12 cellular contexts compared by ENCODE assay signal in genomic region chr3:196726788-196727675, GRCh38. TPM values are rescaled to one million over a fixed set of nuclear protein-coding genes. Genes with fewer than 3 reads are reported as not detected.
DNase-seq lines count a peak whose midpoint lies in the region; ATAC-seq and TF ChIP-seq lines count a peak whose summit lies in the region.
"Had no signal": no experiment of that assay in that cellular context is flagged by ENCODE, and none has a peak within 500 bp of the region (broad histone marks: within the 10 kb centered on the region; RNA-seq: fewer than 3 reads in every experiment).

No MANE protein-coding gene starts in this region.

- H4K20me1 ChIP-seq in GM23248 (ENCODE audit: insufficient read depth) (no peaks in the 10 kb centered on the region), fibroblast of lung (ENCODE audit: control insufficient read depth, extremely low read depth, insufficient read depth, low read length) (no peaks in the 10 kb centered on the region)

- H3K4me1 Mint-ChIP-seq in activated CD4-positive, alpha-beta memory T cell treated with anti-CD3 and anti-CD28 coated beads, Interleukin-2, amount 10 ng/mL, durations not matched to agents 7 days and 5 days: peaks cover 37% of the 10 kb centered on the region
- H3K4me1 Mint-ChIP-seq: central memory CD8-positive, alpha-beta T cell had no signal

- H3K27me3 Mint-ChIP-seq in activated CD4-positive, alpha-beta memory T cell treated with anti-CD3 and anti-CD28 coated beads, Interleukin-2, amount 10 ng/mL, durations not matched to agents 7 days and 5 days: no peaks in the 10 kb centered on the region
- H3K27me3 Mint-ChIP-seq: CD8-positive, alpha-beta memory T cell; central memory CD8-positive, alpha-beta T cell had no signal

- POLR2A ChIA-PET in activated CD4-positive, alpha-beta memory T cell treated with anti-CD3 and anti-CD28 coated beads, Interleukin-2, amount 10 ng/mL, durations not matched to agents 7 days and 5 days (lab: Charles Lee): interaction anchor here (1.8 to 2.4 kb wide), 2 partner anchors 13 to 15 kb away, joined by 14 to 20 read pairs; partner anchors contain the start of genes CEP19, PAK2 and PIGX

- H3K27ac Mint-ChIP-seq in activated CD4-positive, alpha-beta memory T cell treated with anti-CD3 and anti-CD28 coated beads, Interleukin-2, amount 10 ng/mL, durations not matched to agents 7 days and 5 days: peak overlapping the region; percentile 74

- no peak overlapping the region for H3K4me3 Mint-ChIP-seq in activated CD4-positive, alpha-beta memory T cell treated with anti-CD3 and anti-CD28 coated beads, Interleukin-2, amount 10 ng/mL, durations not matched to agents 7 days and 5 days
- H3K4me3 Mint-ChIP-seq: central memory CD8-positive, alpha-beta T cell had no signal

- peak overlapping the region; percentile 37 for H3K27ac ChIP-seq in GM23248
- H3K27ac ChIP-seq in fibroblast of lung (ENCODE audit: insufficient read depth, low read length): no peak overlapping the region
- no peak overlapping the region for H3K27ac ChIP-seq in substantia nigra (ENCODE audit: low read depth, low read length, poor library complexity, severe bottlenecking)
- H3K27ac ChIP-seq in heart right ventricle: peak overlapping the region in 1 of 10 donors; percentile 22
- no peak overlapping the region for H3K27ac ChIP-seq in left ventricle myocardium inferior (replicated peaks)
- H3K27ac ChIP-seq: thoracic aorta had no signal

- H3K9ac ChIP-seq in GM23248: no peak overlapping the region
- H3K9ac ChIP-seq in fibroblast of lung (ENCODE audit: insufficient read depth, low read length): no peak overlapping the region

- H2AFZ ChIP-seq in GM23248: no peak overlapping the region
- H2AFZ ChIP-seq in fibroblast of lung (ENCODE audit: low read length): no peak overlapping the region

- DNase-seq in A172 (ENCODE audit: low spot score) (peak; percentile 58), GM23248 (peak; percentile 73), fibroblast of lung (ENCODE audit: low read depth in 2 of 2) (peak; percentile 34 to 36), NCI-H510A (lab: John Stamatoyannopoulos, UW) (no peak), substantia nigra (lab: John Stamatoyannopoulos, UW) (no peak), heart right ventricle (no peak), left ventricle myocardium inferior (no peak)
- peak; percentile 51 for DNase-seq in activated CD4-positive, alpha-beta memory T cell treated with anti-CD3 and anti-CD28 coated beads, Interleukin-2, amount 10 ng/mL, durations not matched to agents 7 days and 5 days
- DNase-seq: CD8-positive, alpha-beta memory T cell; NCI-H146 had no signal

- H3K4me1 ChIP-seq in GM23248 (ENCODE audit: insufficient read depth) (peaks cover 13% of the 10 kb centered on the region), fibroblast of lung (ENCODE audit: control insufficient read depth, extremely low read depth, insufficient read depth, low read length) (no peaks in the 10 kb centered on the region), heart right ventricle (peaks cover 0 to 11% (median 0%) of the 10 kb centered on the region in 9 donors), left ventricle myocardium inferior (no peaks in the 10 kb centered on the region)

- H3K9me2 ChIP-seq in GM23248 (ENCODE audit: insufficient read depth): no peaks in the 10 kb centered on the region

- H3K79me2 ChIP-seq in GM23248 (ENCODE audit: insufficient read depth) (no peaks in the 10 kb centered on the region), fibroblast of lung (ENCODE audit: control insufficient read depth, insufficient read depth, low read length) (no peaks in the 10 kb centered on the region)

- H3K36me3 ChIP-seq in GM23248 (ENCODE audit: low read depth) (peaks cover 13% of the 10 kb centered on the region), fibroblast of lung (ENCODE audit: control insufficient read depth, insufficient read depth, low read length) (no peaks in the 10 kb centered on the region), heart right ventricle (peaks cover 0 to 74% (median 11%) of the 10 kb centered on the region in 9 donors), left ventricle myocardium inferior (peaks cover 35% of the 10 kb centered on the region)

- in situ Hi-C loops in GM23248 (cut with MboI): no loop called here

- 63 to 67% methylated on average over 7 of the region's 7 CpGs for WGBS in GM23248 (ENCODE audit: low coverage in 1 of 2, low lambda C conversion rate in 2 of 2, missing lambda C conversion rate in 2 of 2), 2 experiments
- 78 to 88% methylated on average over 7 of the region's 7 CpGs for WGBS in heart right ventricle, 2 donors

- H3K9me3 ChIP-seq in GM23248 (ENCODE audit: low read depth): no peaks in the 10 kb centered on the region
- H3K9me3 ChIP-seq in fibroblast of lung (ENCODE audit: control insufficient read depth, insufficient read depth, low read depth, low read length): no peaks in the 10 kb centered on the region
- no peaks in the 10 kb centered on the region for H3K9me3 ChIP-seq in heart right ventricle
- no peaks in the 10 kb centered on the region for H3K9me3 ChIP-seq in left ventricle myocardium inferior (replicated peaks)
- H3K9me3 ChIP-seq: thoracic aorta had no signal

- peaks cover 62% of the 10 kb centered on the region for H3K36me3 Mint-ChIP-seq in activated CD4-positive, alpha-beta memory T cell treated with anti-CD3 and anti-CD28 coated beads, Interleukin-2, amount 10 ng/mL, durations not matched to agents 7 days and 5 days (ENCODE audit: low read depth)

- no peak overlapping the region for H3K4me3 ChIP-seq in GM23248
- no peak overlapping the region for H3K4me3 ChIP-seq in fibroblast of lung (replicated peaks in 1 of 4; ENCODE audit: control extremely low read depth in 1 of 4, insufficient read depth in 1 of 4, low read depth in 3 of 4, low read length in 4 of 4)
- no peak overlapping the region for H3K4me3 ChIP-seq in heart right ventricle
- H3K4me3 ChIP-seq in left ventricle myocardium inferior: no peak overlapping the region
- H3K4me3 ChIP-seq: thoracic aorta had no signal

- intact Hi-C loops in heart right ventricle (cut with DNase I): no loop called here
- intact Hi-C loops in left ventricle myocardium inferior (cut with micrococcal nuclease): no loop called here

- TF ChIP-seq CTCF in fibroblast of lung (conservative IDR thresholded peaks at IDR 0.05 in 1 of 2, IDR thresholded peaks at IDR 0.05 in 1 of 2; ENCODE audit: low read depth in 1 of 2, low read length in 2 of 2) (no peak), heart right ventricle (IDR thresholded peaks at IDR 0.05) (no peak), left ventricle myocardium inferior (IDR thresholded peaks at IDR 0.05; ENCODE audit: borderline replicate concordance) (no peak)

- no peaks in the 10 kb centered on the region for H3K9me3 Mint-ChIP-seq in activated CD4-positive, alpha-beta memory T cell treated with anti-CD3 and anti-CD28 coated beads, Interleukin-2, amount 10 ng/mL, durations not matched to agents 7 days and 5 days
- H3K9me3 Mint-ChIP-seq: CD8-positive, alpha-beta memory T cell; central memory CD8-positive, alpha-beta T cell had no signal

- ATAC-seq in heart right ventricle: no peak

- H3K27me3 ChIP-seq in GM23248 (replicated peaks; ENCODE audit: insufficient read depth) (no peaks in the 10 kb centered on the region), fibroblast of lung (ENCODE audit: control insufficient read depth, insufficient read depth, low read length) (no peaks in the 10 kb centered on the region), heart right ventricle (no peaks in the 10 kb centered on the region), left ventricle myocardium inferior (ENCODE audit: low read depth) (no peaks in the 10 kb centered on the region)

- peaks cover 21% of the 10 kb centered on the region; the same call in 1 of the 2 replicates for H3F3A ChIP-seq in GM23248 (ENCODE audit: insufficient read depth)

- CTCF ChIA-PET in activated CD4-positive, alpha-beta memory T cell treated with anti-CD3 and anti-CD28 coated beads, Interleukin-2, amount 10 ng/mL, durations not matched to agents 7 days and 5 days (lab: Charles Lee): interaction anchor here (0.5 kb wide), 1 partner anchor 42 kb away, joined by 3 read pairs; no protein-coding TSS in a partner anchor

- peak overlapping the region; percentile 7 for H3K4me2 ChIP-seq in GM23248 (ENCODE audit: unreplicated experiment)
- H3K4me2 ChIP-seq in fibroblast of lung (ENCODE audit: extremely low read depth, insufficient read depth, low read length): no peak overlapping the region

RNA-seq across cellular contexts. Expression of gene PAK2, which starts 12.6 kb away (rescaled TPM):
- total RNA-seq in A172 (2014; rRNA removed; shearing (Covaris generic)): 46.0 and 54.0 TPM in 2 replicates
- total RNA-seq in GM23248 (2014; rRNA removed; shearing (Covaris generic)): 22.6 and 24.4 TPM in 2 replicates
- 29.4 and 30.5 TPM in 2 replicates for polyA plus RNA-seq in GM23248 (2016; fragmentation: Nextera tagmentation; extraction: Ambion mirVana)
- 100 to 1,000 TPM; 118 to 119 TPM for total RNA-seq in activated CD4-positive, alpha-beta memory T cell treated with anti-CD3 and anti-CD28 coated beads, Interleukin-2, amount 10 ng/mL, durations not matched to agents 7 days and 5 days
- 30.0 and 37.5 TPM in 2 replicates for total RNA-seq in fibroblast of lung
- polyA plus RNA-seq in fibroblast of lung: 40.7 and 42.7 TPM in 2 replicates
- polyA plus RNA-seq in fibroblast of lung (2012): 44.2 and 48.6 TPM in 2 replicates
- polyA minus RNA-seq in fibroblast of lung (ENCODE audit: low replicate concordance): 92.7 and 117 TPM in 2 replicates
- total RNA-seq in heart right ventricle: 10 to 100 TPM; 44.0 to 62.2 (median 54.7) TPM
- polyA plus RNA-seq in heart right ventricle: 10 to 100 TPM; 14.5 to 23.0 TPM
- 45.7 TPM for total RNA-seq in left ventricle myocardium inferior

RNA-seq across cellular contexts. Expression of gene PIGX, which starts 14.9 kb away (rescaled TPM):
- total RNA-seq in A172 (2014; rRNA removed; shearing (Covaris generic)): 66.8 and 70.2 TPM in 2 replicates
- 27.6 and 37.3 TPM in 2 replicates for total RNA-seq in GM23248 (2014; rRNA removed; shearing (Covaris generic))
- polyA plus RNA-seq in GM23248 (2016; fragmentation: Nextera tagmentation; extraction: Ambion mirVana) (36.0 and 37.3 TPM in 2 replicates), fibroblast of lung (11.9 and 17.0 TPM in 2 replicates), heart right ventricle (1 to 10 TPM; 8.3 to 9.8 TPM)
- total RNA-seq in activated CD4-positive, alpha-beta memory T cell treated with anti-CD3 and anti-CD28 coated beads, Interleukin-2, amount 10 ng/mL, durations not matched to agents 7 days and 5 days: 10 to 100 TPM; 47.2 to 50.0 TPM
- total RNA-seq in fibroblast of lung (10.7 and 11.0 TPM in 2 replicates), heart right ventricle (10 to 100 TPM; 13.9 to 21.9 (median 16.6) TPM), left ventricle myocardium inferior (15.6 TPM)
- polyA plus RNA-seq in fibroblast of lung (2012): 11.6 and 11.9 TPM in 2 replicates
- polyA minus RNA-seq in fibroblast of lung (ENCODE audit: low replicate concordance): 1.3 and 6.5 TPM in 2 replicates

RNA-seq across cellular contexts. Expression of gene CEP19, which starts 15.0 kb away (rescaled TPM):
- 9.7 and 13.8 TPM in 2 replicates for total RNA-seq in A172 (2014; rRNA removed; shearing (Covaris generic))
- total RNA-seq in GM23248 (2014; rRNA removed; shearing (Covaris generic)): 5.4 and 5.6 TPM in 2 replicates
- polyA plus RNA-seq in GM23248 (2016; fragmentation: Nextera tagmentation; extraction: Ambion mirVana): 4.5 and 5.7 TPM in 2 replicates
- 1 to 10 TPM; 5.3 to 5.5 TPM for total RNA-seq in activated CD4-positive, alpha-beta memory T cell treated with anti-CD3 and anti-CD28 coated beads, Interleukin-2, amount 10 ng/mL, durations not matched to agents 7 days and 5 days
- total RNA-seq in fibroblast of lung: 3.6 and 4.4 TPM in 2 replicates
- polyA plus RNA-seq in fibroblast of lung: 2.3 and 3.2 TPM in 2 replicates
- 1.5 and 1.6 TPM in 2 replicates for polyA plus RNA-seq in fibroblast of lung (2012)
- polyA minus RNA-seq in fibroblast of lung (ENCODE audit: low replicate concordance): not detected in 2 replicates
- 1 to 10 TPM in 3 of 10 donors, under 1 TPM in 7; 0.55 to 2.3 (median 0.84) TPM for total RNA-seq in heart right ventricle
- polyA plus RNA-seq in heart right ventricle: 1 to 10 TPM in 1 of 2 donors, under 1 TPM in 1; 0.68 to 1.0 TPM
- total RNA-seq in left ventricle myocardium inferior: 1.5 TPM

Comparison
In these comparisons a context has a peak if more than half of its experiments do, and no peak if none do; other contexts are left out.
1. DNase-seq: peak in A172 (single experiment), GM23248 (single experiment), activated CD4-positive, alpha-beta memory T cell treated with anti-CD3 and anti-CD28 coated beads, Interleukin-2, amount 10 ng/mL, durations not matched to agents 7 days and 5 days (single experiment) and fibroblast of lung (2 of 2); none in NCI-H510A (single experiment), substantia nigra (0 of 49), heart right ventricle (0 of 2) and left ventricle myocardium inferior (single experiment).